Comparison of ENCODE assay signal across 14 cellular contexts in genomic region chr22:49586873-49587272, GRCh38.
"Had no signal": no experiment of that assay in that cellular context is flagged by ENCODE, and none has a peak within 500 bp of the region (broad histone marks: within the 10 kb centered on the region; RNA-seq: fewer than 3 reads in every experiment).

No MANE protein-coding gene starts in this region.

- H3K4me1 Mint-ChIP-seq: activated naive CD4-positive, alpha-beta T cell treated with anti-CD3 and anti-CD28 coated beads, Interleukin-2, amount 50 U/mL, for 24 hours had no signal

- H3K27me3 ChIP-seq: esophagus squamous epithelium, hepatocyte, thyroid gland, uterus had no signal

- ATAC-seq: stimulated activated memory B cell treated with anti-CD40 and anti-IgM and Interleukin-4, amounts not matched to agents 10 μg/mL and 1 μg/mL and 100 μg/mL, for 72 hours had no signal

- DNase-seq: activated CD4-positive, alpha-beta T cell treated with anti-CD3 and anti-CD28 coated beads, Interleukin-2, amount 10 ng/mL, durations not matched to agents 24 days and 14 days; central memory CD4-positive, alpha-beta T cell; cortex of kidney; effector CD4-positive, alpha-beta T cell; esophagus squamous epithelium; kidney glomerular epithelial cell; retina; stimulated activated CD4-positive, alpha-beta T cell treated with anti-CD3 and anti-CD28 coated beads, Interleukin-2, amount 100 ng/mL, for 48 hours; thyroid gland; uterus had no signal

- H3K27ac Mint-ChIP-seq: activated CD4-positive, alpha-beta T cell treated with anti-CD3 and anti-CD28 coated beads, Interleukin-2, amount 10 ng/mL, durations not matched to agents 24 days and 14 days; activated naive CD4-positive, alpha-beta T cell treated with anti-CD3 and anti-CD28 coated beads, Interleukin-2, amount 50 U/mL, for 24 hours; stimulated activated memory B cell treated with anti-CD40 and anti-IgM and Interleukin-4, amounts not matched to agents 10 μg/mL and 1 μg/mL and 100 μg/mL, for 72 hours had no signal

- FAIRE-seq: endothelial cell of umbilical vein had no signal

- H3K4me3 Mint-ChIP-seq: activated CD4-positive, alpha-beta T cell treated with anti-CD3 and anti-CD28 coated beads, Interleukin-2, amount 10 ng/mL, durations not matched to agents 24 days and 14 days; activated naive CD4-positive, alpha-beta T cell treated with anti-CD3 and anti-CD28 coated beads, Interleukin-2, amount 50 U/mL, for 24 hours; stimulated activated memory B cell treated with anti-CD40 and anti-IgM and Interleukin-4, amounts not matched to agents 10 μg/mL and 1 μg/mL and 100 μg/mL, for 72 hours had no signal

- H3K27ac ChIP-seq: esophagus squamous epithelium, hepatocyte, thyroid gland, uterus had no signal

- H3K9me3 ChIP-seq: esophagus squamous epithelium, thyroid gland, uterus had no signal

- H3K27me3 Mint-ChIP-seq: activated CD4-positive, alpha-beta T cell treated with anti-CD3 and anti-CD28 coated beads, Interleukin-2, amount 10 ng/mL, durations not matched to agents 24 days and 14 days; activated naive CD4-positive, alpha-beta T cell treated with anti-CD3 and anti-CD28 coated beads, Interleukin-2, amount 50 U/mL, for 24 hours; stimulated activated memory B cell treated with anti-CD40 and anti-IgM and Interleukin-4, amounts not matched to agents 10 μg/mL and 1 μg/mL and 100 μg/mL, for 72 hours had no signal

- H3K4me1 ChIP-seq: esophagus squamous epithelium, thyroid gland, uterus had no signal

- H3K4me3 ChIP-seq: esophagus squamous epithelium, hepatocyte, thyroid gland, uterus had no signal

- H3K9me3 Mint-ChIP-seq: activated CD4-positive, alpha-beta T cell treated with anti-CD3 and anti-CD28 coated beads, Interleukin-2, amount 10 ng/mL, durations not matched to agents 24 days and 14 days; activated naive CD4-positive, alpha-beta T cell treated with anti-CD3 and anti-CD28 coated beads, Interleukin-2, amount 50 U/mL, for 24 hours; stimulated activated memory B cell treated with anti-CD40 and anti-IgM and Interleukin-4, amounts not matched to agents 10 μg/mL and 1 μg/mL and 100 μg/mL, for 72 hours had no signal

- H3K36me3 ChIP-seq: esophagus squamous epithelium, thyroid gland, uterus had no signal
